Comparison of ENCODE assay signal across 17 cellular contexts in the genomic region with DNA sequence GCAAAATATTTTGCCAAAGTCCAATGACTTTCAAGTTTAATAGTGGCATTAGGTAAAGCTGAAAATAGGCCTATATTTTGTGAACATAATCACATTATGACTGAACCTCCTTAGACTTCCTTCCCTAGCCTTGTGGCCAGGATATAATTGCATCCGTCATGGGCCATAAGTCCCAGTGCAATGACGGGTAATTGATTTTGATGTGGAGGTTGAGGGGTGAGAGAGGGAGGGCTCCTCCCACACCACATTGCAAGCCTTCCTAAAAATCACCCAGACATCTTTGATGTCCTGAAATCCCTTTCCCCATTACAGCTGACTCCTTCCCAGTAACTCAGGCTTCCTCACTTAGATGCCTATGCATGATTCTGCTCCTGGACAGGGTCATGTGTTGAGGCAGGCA.
A peak's percentile ranks its signal among the peaks of the same experiment; 100 is the strongest.
DNase-seq lines count a peak whose midpoint lies in the region; ATAC-seq and TF ChIP-seq lines count a peak whose summit lies in the region.
"Had no signal": no experiment of that assay in that cellular context is flagged by ENCODE, and none has a peak within 500 bp of the region (broad histone marks: within the 10 kb centered on the region; RNA-seq: fewer than 3 reads in every experiment).

No MANE protein-coding gene starts in this region.

- peak; percentile 42 for ATAC-seq in SK-N-SH treated with all-trans-retinoic acid at 6 μM for 48 hours
- ATAC-seq in HG02571 (IDR thresholded peaks at IDR 0.05; ENCODE audit: unreplicated experiment): no peak
- ATAC-seq: HCT116 had no signal

- DNase-seq in GDM1 (lab: John Stamatoyannopoulos, UW) (peak; percentile 50), left kidney (ENCODE audit: low read depth, low spot score) (peak; percentile 92), hypothalamus (lab: John Stamatoyannopoulos, UW) (no peak)
- DNase-seq in activated CD4-positive, alpha-beta T cell treated with anti-CD3 and anti-CD28 coated beads, Interleukin-2, amount 50 U/mL, for 4 hours: no peak
- DNase-seq: C1 segment of cervical spinal cord; Caco-2; CD4-positive, CD25-positive, alpha-beta regulatory T cell; CD8-positive, alpha-beta memory T cell; GF-D8; GOT3; H7; HFFc6; IMR-90; KBM-7 had no signal

TF ChIP-seq in SK-N-SH treated with all-trans-retinoic acid at 6 μM for 48 hours, 23 proteins besides CTCF, POLR2A, EP300 and RAD21:
- 0 out of 2 replicates have a peak, but pooled peaks have one; percentile 52 for TF ChIP-seq ZFP3 (CRISPR knock-in tag; IDR thresholded peaks at IDR 0.05)
- no peak for TF ChIP-seq TCF4 (CRISPR knock-in tag; IDR thresholded peaks at IDR 0.05; ENCODE audit: borderline replicate concordance)
- TF ChIP-seq OSR1 (CRISPR knock-in tag; IDR thresholded peaks at IDR 0.05): no peak
- no peak for TF ChIP-seq ZFP30 (CRISPR knock-in tag; IDR thresholded peaks at IDR 0.05)
- TF ChIP-seq ZNF565 (CRISPR knock-in tag; conservative IDR thresholded peaks at IDR 0.05; ENCODE audit: low read depth): no peak
- no peak; the same call in 1 of the 2 replicates for TF ChIP-seq TOX (CRISPR knock-in tag; IDR thresholded peaks at IDR 0.05; ENCODE audit: borderline replicate concordance)
- TF ChIP-seq ARNTL (CRISPR knock-in tag; IDR thresholded peaks at IDR 0.05; ENCODE audit: borderline replicate concordance, low read depth): no peak
- no peak for TF ChIP-seq SNAI2 (CRISPR knock-in tag; IDR thresholded peaks at IDR 0.05)
- TF ChIP-seq, protein P1, sequence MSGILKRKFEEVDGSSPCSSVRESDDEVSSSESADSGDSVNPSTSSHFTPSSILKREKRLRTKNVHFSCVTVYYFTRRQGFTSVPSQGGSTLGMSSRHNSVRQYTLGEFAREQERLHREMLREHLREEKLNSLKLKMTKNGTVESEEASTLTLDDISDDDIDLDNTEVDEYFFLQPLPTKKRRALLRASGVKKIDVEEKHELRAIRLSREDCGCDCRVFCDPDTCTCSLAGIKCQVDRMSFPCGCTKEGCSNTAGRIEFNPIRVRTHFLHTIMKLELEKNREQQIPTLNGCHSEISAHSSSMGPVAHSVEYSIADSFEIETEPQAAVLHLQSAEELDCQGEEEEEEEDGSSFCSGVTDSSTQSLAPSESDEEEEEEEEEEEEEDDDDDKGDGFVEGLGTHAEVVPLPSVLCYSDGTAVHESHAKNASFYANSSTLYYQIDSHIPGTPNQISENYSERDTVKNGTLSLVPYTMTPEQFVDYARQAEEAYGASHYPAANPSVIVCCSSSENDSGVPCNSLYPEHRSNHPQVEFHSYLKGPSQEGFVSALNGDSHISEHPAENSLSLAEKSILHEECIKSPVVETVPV (CRISPR knock-in tag; IDR thresholded peaks at IDR 0.05): no peak
- TF ChIP-seq CSDC2 (CRISPR knock-in tag; IDR thresholded peaks at IDR 0.05): peak; percentile 84; the same call in 1 of the 2 replicates
- no peak for TF ChIP-seq GLIS3 (CRISPR knock-in tag; IDR thresholded peaks at IDR 0.05)
- no peak for TF ChIP-seq BACH2 (CRISPR knock-in tag; IDR thresholded peaks at IDR 0.05; ENCODE audit: borderline replicate concordance)
- TF ChIP-seq, protein P2, sequence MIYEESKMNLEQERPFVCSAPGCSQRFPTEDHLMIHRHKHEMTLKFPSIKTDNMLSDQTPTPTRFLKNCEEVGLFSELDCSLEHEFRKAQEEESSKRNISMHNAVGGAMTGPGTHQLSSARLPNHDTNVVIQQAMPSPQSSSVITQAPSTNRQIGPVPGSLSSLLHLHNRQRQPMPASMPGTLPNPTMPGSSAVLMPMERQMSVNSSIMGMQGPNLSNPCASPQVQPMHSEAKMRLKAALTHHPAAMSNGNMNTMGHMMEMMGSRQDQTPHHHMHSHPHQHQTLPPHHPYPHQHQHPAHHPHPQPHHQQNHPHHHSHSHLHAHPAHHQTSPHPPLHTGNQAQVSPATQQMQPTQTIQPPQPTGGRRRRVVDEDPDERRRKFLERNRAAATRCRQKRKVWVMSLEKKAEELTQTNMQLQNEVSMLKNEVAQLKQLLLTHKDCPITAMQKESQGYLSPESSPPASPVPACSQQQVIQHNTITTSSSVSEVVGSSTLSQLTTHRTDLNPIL (CRISPR knock-in tag; IDR thresholded peaks at IDR 0.05; ENCODE audit: low read depth): no peak
- TF ChIP-seq, protein P3, sequence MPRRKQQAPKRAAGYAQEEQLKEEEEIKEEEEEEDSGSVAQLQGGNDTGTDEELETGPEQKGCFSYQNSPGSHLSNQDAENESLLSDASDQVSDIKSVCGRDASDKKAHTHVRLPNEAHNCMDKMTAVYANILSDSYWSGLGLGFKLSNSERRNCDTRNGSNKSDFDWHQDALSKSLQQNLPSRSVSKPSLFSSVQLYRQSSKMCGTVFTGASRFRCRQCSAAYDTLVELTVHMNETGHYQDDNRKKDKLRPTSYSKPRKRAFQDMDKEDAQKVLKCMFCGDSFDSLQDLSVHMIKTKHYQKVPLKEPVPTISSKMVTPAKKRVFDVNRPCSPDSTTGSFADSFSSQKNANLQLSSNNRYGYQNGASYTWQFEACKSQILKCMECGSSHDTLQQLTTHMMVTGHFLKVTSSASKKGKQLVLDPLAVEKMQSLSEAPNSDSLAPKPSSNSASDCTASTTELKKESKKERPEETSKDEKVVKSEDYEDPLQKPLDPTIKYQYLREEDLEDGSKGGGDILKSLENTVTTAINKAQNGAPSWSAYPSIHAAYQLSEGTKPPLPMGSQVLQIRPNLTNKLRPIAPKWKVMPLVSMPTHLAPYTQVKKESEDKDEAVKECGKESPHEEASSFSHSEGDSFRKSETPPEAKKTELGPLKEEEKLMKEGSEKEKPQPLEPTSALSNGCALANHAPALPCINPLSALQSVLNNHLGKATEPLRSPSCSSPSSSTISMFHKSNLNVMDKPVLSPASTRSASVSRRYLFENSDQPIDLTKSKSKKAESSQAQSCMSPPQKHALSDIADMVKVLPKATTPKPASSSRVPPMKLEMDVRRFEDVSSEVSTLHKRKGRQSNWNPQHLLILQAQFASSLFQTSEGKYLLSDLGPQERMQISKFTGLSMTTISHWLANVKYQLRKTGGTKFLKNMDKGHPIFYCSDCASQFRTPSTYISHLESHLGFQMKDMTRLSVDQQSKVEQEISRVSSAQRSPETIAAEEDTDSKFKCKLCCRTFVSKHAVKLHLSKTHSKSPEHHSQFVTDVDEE (CRISPR knock-in tag; IDR thresholded peaks at IDR 0.05): no peak
- TF ChIP-seq, protein P4, sequence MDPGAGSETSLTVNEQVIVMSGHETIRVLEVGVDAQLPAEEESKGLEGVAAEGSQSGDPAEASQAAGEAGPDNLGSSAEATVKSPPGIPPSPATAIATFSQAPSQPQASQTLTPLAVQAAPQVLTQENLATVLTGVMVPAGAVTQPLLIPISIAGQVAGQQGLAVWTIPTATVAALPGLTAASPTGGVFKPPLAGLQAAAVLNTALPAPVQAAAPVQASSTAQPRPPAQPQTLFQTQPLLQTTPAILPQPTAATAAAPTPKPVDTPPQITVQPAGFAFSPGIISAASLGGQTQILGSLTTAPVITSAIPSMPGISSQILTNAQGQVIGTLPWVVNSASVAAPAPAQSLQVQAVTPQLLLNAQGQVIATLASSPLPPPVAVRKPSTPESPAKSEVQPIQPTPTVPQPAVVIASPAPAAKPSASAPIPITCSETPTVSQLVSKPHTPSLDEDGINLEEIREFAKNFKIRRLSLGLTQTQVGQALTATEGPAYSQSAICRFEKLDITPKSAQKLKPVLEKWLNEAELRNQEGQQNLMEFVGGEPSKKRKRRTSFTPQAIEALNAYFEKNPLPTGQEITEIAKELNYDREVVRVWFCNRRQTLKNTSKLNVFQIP (CRISPR knock-in tag; IDR thresholded peaks at IDR 0.05; ENCODE audit: borderline replicate concordance, low read depth): no peak
- peak; percentile 92 for TF ChIP-seq ZC3H10 (CRISPR knock-in tag; IDR thresholded peaks at IDR 0.05)
- no peak for TF ChIP-seq ZNF70 (CRISPR knock-in tag; IDR thresholded peaks at IDR 0.05)
- no peak for TF ChIP-seq PPARA (CRISPR knock-in tag; IDR thresholded peaks at IDR 0.05; ENCODE audit: borderline replicate concordance)
- TF ChIP-seq ZNF8 (CRISPR knock-in tag; IDR thresholded peaks at IDR 0.05): no peak; the same call in 1 of the 2 replicates
- no peak for TF ChIP-seq ISL1 (CRISPR knock-in tag; IDR thresholded peaks at IDR 0.05)
- TF ChIP-seq RARB (CRISPR knock-in tag; IDR thresholded peaks at IDR 0.05): peak; percentile 84; the same call in 1 of the 2 replicates
- TF ChIP-seq ESRRG (CRISPR knock-in tag; IDR thresholded peaks at IDR 0.05): no peak
- TF ChIP-seq, protein P5, sequence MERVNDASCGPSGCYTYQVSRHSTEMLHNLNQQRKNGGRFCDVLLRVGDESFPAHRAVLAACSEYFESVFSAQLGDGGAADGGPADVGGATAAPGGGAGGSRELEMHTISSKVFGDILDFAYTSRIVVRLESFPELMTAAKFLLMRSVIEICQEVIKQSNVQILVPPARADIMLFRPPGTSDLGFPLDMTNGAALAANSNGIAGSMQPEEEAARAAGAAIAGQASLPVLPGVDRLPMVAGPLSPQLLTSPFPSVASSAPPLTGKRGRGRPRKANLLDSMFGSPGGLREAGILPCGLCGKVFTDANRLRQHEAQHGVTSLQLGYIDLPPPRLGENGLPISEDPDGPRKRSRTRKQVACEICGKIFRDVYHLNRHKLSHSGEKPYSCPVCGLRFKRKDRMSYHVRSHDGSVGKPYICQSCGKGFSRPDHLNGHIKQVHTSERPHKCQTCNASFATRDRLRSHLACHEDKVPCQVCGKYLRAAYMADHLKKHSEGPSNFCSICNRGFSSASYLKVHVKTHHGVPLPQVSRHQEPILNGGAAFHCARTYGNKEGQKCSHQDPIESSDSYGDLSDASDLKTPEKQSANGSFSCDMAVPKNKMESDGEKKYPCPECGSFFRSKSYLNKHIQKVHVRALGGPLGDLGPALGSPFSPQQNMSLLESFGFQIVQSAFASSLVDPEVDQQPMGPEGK (CRISPR knock-in tag; IDR thresholded peaks at IDR 0.05; ENCODE audit: borderline replicate concordance): peak; percentile 65; the same call in 1 of the 2 replicates

Comparison
In these comparisons a context has a peak if more than half of its experiments do, and no peak if none do; other contexts are left out.
1. DNase-seq: peak in GDM1 (single experiment) and left kidney (single experiment); none in activated CD4-positive, alpha-beta T cell treated with anti-CD3 and anti-CD28 coated beads, Interleukin-2, amount 50 U/mL, for 4 hours (0 of 2) and hypothalamus (0 of 51).